In genomic region chrX:30488092-30488491, GRCh38 we compare ENCODE assay signal across 10 cellular contexts.
A peak's percentile ranks its signal among the peaks of the same experiment; 100 is the strongest.
DNase-seq lines count a peak whose midpoint lies in the region; ATAC-seq and TF ChIP-seq lines count a peak whose summit lies in the region.
"Had no signal": no experiment of that assay in that cellular context is flagged by ENCODE, and none has a peak within 500 bp of the region (broad histone marks: within the 10 kb centered on the region; RNA-seq: fewer than 3 reads in every experiment).

No MANE protein-coding gene starts in this region.

- TF ChIP-seq CTCF in omental fat pad (IDR thresholded peaks at IDR 0.05) = no peak
- no peak for TF ChIP-seq CTCF in transverse colon (IDR thresholded peaks at IDR 0.05)

- H3K4me1 ChIP-seq in adipocyte (ENCODE audit: control insufficient read depth, insufficient read depth, low read length) (no peaks in the 10 kb centered on the region), transverse colon (no peaks in the 10 kb centered on the region)
- no peaks in the 10 kb centered on the region for H3K4me1 ChIP-seq in CD4-positive, alpha-beta memory T cell (ENCODE audit: insufficient read depth, low read length)

- H3K9ac ChIP-seq in adipocyte (ENCODE audit: low read length) = no peak overlapping the region

- no peak overlapping the region for H3K27ac Mint-ChIP-seq in CD4-positive, alpha-beta memory T cell
- H3K27ac Mint-ChIP-seq: activated CD4-positive, alpha-beta memory T cell treated with anti-CD3 and anti-CD28 coated beads for 36 hours had no signal

- no peaks in the 10 kb centered on the region for H3K4me1 Mint-ChIP-seq in CD4-positive, alpha-beta memory T cell

- H3K36me3 Mint-ChIP-seq in CD4-positive, alpha-beta memory T cell = no peaks in the 10 kb centered on the region
- H3K36me3 Mint-ChIP-seq: activated CD4-positive, alpha-beta memory T cell treated with anti-CD3 and anti-CD28 coated beads for 36 hours had no signal

- in situ Hi-C loops in ACHN (cut with HindIII; ENCODE audit: low pct_ligation_motif_present, low pct_unique_long_range_greater_than_20kb, low sequenced_read_pairs) = no loop called here
- in situ Hi-C loops in transverse colon (cut with MboI; ENCODE audit: low pct_ligation_motif_present in 1 of 4, low pct_unique_long_range_greater_than_20kb in 1 of 4, low sequenced_read_pairs in 3 of 4) = no loop called here

- POLR2A ChIA-PET in CD4-positive, alpha-beta memory T cell (lab: Charles Lee; ENCODE audit: partially characterized antibody) = no interaction called here

- H3K4me3 Mint-ChIP-seq in CD4-positive, alpha-beta memory T cell = no peak overlapping the region
- H3K4me3 Mint-ChIP-seq: activated CD4-positive, alpha-beta memory T cell treated with anti-CD3 and anti-CD28 coated beads for 36 hours had no signal

- H3K4me3 ChIP-seq in adipocyte (ENCODE audit: low read length) (no peak overlapping the region), transverse colon (no peak overlapping the region)
- H3K4me3 ChIP-seq in CD4-positive, alpha-beta memory T cell (ENCODE audit: low read length in 2 of 2) = no peak overlapping the region
- H3K4me3 ChIP-seq: lung had no signal

- CTCF ChIA-PET in CD4-positive, alpha-beta memory T cell (lab: Charles Lee; ENCODE audit: partially characterized antibody) = no interaction called here

- intact Hi-C loops in CD4-positive, alpha-beta memory T cell (cut with micrococcal nuclease) = no loop called here
- intact Hi-C loops in transverse colon (cut with DNase I; ENCODE audit: low total_unique reads) = no loop called here

- no peak overlapping the region for H3K27ac ChIP-seq in CD4-positive, alpha-beta memory T cell (ENCODE audit: low read depth, low read length)
- no peak overlapping the region for H3K27ac ChIP-seq in transverse colon

- ATAC-seq in GM19023 (IDR thresholded peaks at IDR 0.05; ENCODE audit: unreplicated experiment) (peak; percentile 54), HG03159 (IDR thresholded peaks at IDR 0.05; ENCODE audit: unreplicated experiment) (peak; percentile 81), omental fat pad (ENCODE audit: low FRiP score) (no peak)

- TF ChIP-seq EP300 in transverse colon (IDR thresholded peaks at IDR 0.05; ENCODE audit: low read depth) = no peak

- H3K9me3 Mint-ChIP-seq in CD4-positive, alpha-beta memory T cell = peaks cover 0 to 4% (median 0%) of the 10 kb centered on the region in 8 donors
- H3K9me3 Mint-ChIP-seq: activated CD4-positive, alpha-beta memory T cell treated with anti-CD3 and anti-CD28 coated beads for 36 hours had no signal

- no peaks in the 10 kb centered on the region for H3K9me3 ChIP-seq in adipocyte (ENCODE audit: control insufficient read depth, low read length)
- H3K9me3 ChIP-seq in CD4-positive, alpha-beta memory T cell (ENCODE audit: control insufficient read depth in 1 of 2, low read length in 2 of 2) = no peaks in the 10 kb centered on the region
- H3K9me3 ChIP-seq in transverse colon = no peaks in the 10 kb centered on the region

- DNase-seq in ACHN (peak; percentile 2), adipocyte (ENCODE audit: low read depth) (peak; percentile 48), anterior cingulate cortex (lab: John Stamatoyannopoulos, UW) (no peak), omental fat pad (ENCODE audit: low spot score) (no peak), transverse colon (no peak)
- no peak for DNase-seq in CD4-positive, alpha-beta memory T cell
- DNase-seq: activated CD4-positive, alpha-beta memory T cell treated with anti-CD3 and anti-CD28 coated beads for 36 hours had no signal

- H3K36me3 ChIP-seq in adipocyte (ENCODE audit: control insufficient read depth, insufficient read depth, low read length, severe bottlenecking) (no peaks in the 10 kb centered on the region), transverse colon (no peaks in the 10 kb centered on the region)
- no peaks in the 10 kb centered on the region for H3K36me3 ChIP-seq in CD4-positive, alpha-beta memory T cell (ENCODE audit: insufficient read depth, low read length)

- TF ChIP-seq POLR2A in transverse colon (IDR thresholded peaks at IDR 0.05) = no peak

- 44 to 100% methylated on average over 1 to 3 of the region's 3 CpGs for WGBS in transverse colon (ENCODE audit: low coverage in 1 of 2), 2 donors

- no peaks in the 10 kb centered on the region for H3K27me3 Mint-ChIP-seq in CD4-positive, alpha-beta memory T cell
- H3K27me3 Mint-ChIP-seq: activated CD4-positive, alpha-beta memory T cell treated with anti-CD3 and anti-CD28 coated beads for 36 hours had no signal

- no peaks in the 10 kb centered on the region for H3K27me3 ChIP-seq in adipocyte (replicated peaks; ENCODE audit: control insufficient read depth, insufficient read depth, low read length)
- H3K27me3 ChIP-seq in CD4-positive, alpha-beta memory T cell (ENCODE audit: insufficient read depth, low read length) = no peaks in the 10 kb centered on the region
- no peaks in the 10 kb centered on the region for H3K27me3 ChIP-seq in transverse colon

Comparison
In these comparisons a context has a peak if more than half of its experiments do, and no peak if none do; other contexts are left out.
1. DNase-seq: peak in ACHN (single experiment) and adipocyte (single experiment); none in anterior cingulate cortex (0 of 58), CD4-positive, alpha-beta memory T cell (0 of 5), omental fat pad (single experiment) and transverse colon (single experiment).